8 cellular contexts compared by ENCODE assay signal in genomic region chr1:172359531-172359991, GRCh38.
DNase-seq lines count a peak whose midpoint lies in the region; ATAC-seq, FAIRE-seq and TF ChIP-seq lines count a peak whose summit lies in the region.

No MANE protein-coding gene starts in this region.

- no peak overlapping the region for H3K4me3 ChIP-seq in right atrium auricular region
- no peak overlapping the region for H3K4me3 ChIP-seq in right cardiac atrium (ENCODE audit: low read length)
- no peak overlapping the region for H3K4me3 ChIP-seq in uterus

- H3K9me3 ChIP-seq in right atrium auricular region (no peaks in the 10 kb centered on the region), right cardiac atrium (ENCODE audit: control insufficient read depth, low read length) (no peaks in the 10 kb centered on the region), uterus (no peaks in the 10 kb centered on the region)

- ATAC-seq in right cardiac atrium, result no peak
- no peak for ATAC-seq in T-cell (replicated peaks in 1 of 4)
- ATAC-seq in GM21737 (IDR thresholded peaks at IDR 0.05; ENCODE audit: unreplicated experiment), result no peak

- H3K27ac ChIP-seq in right atrium auricular region (peak overlapping the region; percentile 69 to 76), right cardiac atrium (ENCODE audit: low read length) (no peak overlapping the region), uterus (peak overlapping the region; percentile 80 to 88)

- FAIRE-seq in HTR-8/SVneo (lab: Jason Lieb, UNC), result no peak

- H3K36me3 Mint-ChIP-seq in T-cell, result no peaks in the 10 kb centered on the region

- H3K36me3 ChIP-seq in right atrium auricular region (no peaks in the 10 kb centered on the region), uterus (no peaks in the 10 kb centered on the region)

- H3K27me3 Mint-ChIP-seq in T-cell, result no peaks in the 10 kb centered on the region

- WGBS in right cardiac atrium, result 24% methylated on average over 3 of the region's 3 CpGs

- peaks cover 44 to 48% (median 45%) of the 10 kb centered on the region in 3 donors for H3K4me1 Mint-ChIP-seq in T-cell

- TF ChIP-seq POLR2A in uterus (IDR thresholded peaks at IDR 0.05), result no peak

- H3K27ac Mint-ChIP-seq in T-cell, result peak overlapping the region; percentile 91 to 97

- DNase-seq in right atrium auricular region (ENCODE audit: low spot score), result no peak
- DNase-seq in right cardiac atrium, result no peak
- no peak for DNase-seq in T-cell
- DNase-seq in iris pigment epithelial cell (ENCODE audit: low read depth), result peak; percentile 83
- DNase-seq in uterus, result no peak
- no peak for DNase-seq in HTR-8/SVneo (ENCODE audit: insufficient read length, low spot score)
- DNase-seq in GM20000 (ENCODE audit: low spot score), result no peak

- CTCF ChIA-PET in T-cell (lab: Charles Lee), result interaction anchor here (0.5 to 3.6 kb wide), 12 partner anchors 21 to 1120 kb away, joined by 3 to 30 read pairs (median 4); no protein-coding TSS in a partner anchor

- intact Hi-C loops in right cardiac atrium (cut with DNase I) (no loop called here), uterus (cut with DNase I; ENCODE audit: low total_unique reads) (loop anchor here (5.0 kb wide), 1 partner anchor 38 kb away; no protein-coding TSS in a partner anchor)

- peak overlapping the region in 2 of 3 donors; percentile 42 to 67 for H3K4me3 Mint-ChIP-seq in T-cell

- H3K27me3 ChIP-seq in right atrium auricular region (no peaks in the 10 kb centered on the region), right cardiac atrium (ENCODE audit: control insufficient read depth, insufficient read depth) (no peaks in the 10 kb centered on the region), uterus (no peaks in the 10 kb centered on the region)

- POLR2A ChIA-PET in T-cell (lab: Charles Lee), result interaction anchor here (0.5 to 1.2 kb wide), 4 partner anchors 9 to 40 kb away, joined by 3 to 5 read pairs (median 4); no protein-coding TSS in a partner anchor

- no peak for TF ChIP-seq CTCF in right atrium auricular region (IDR thresholded peaks at IDR 0.05)
- TF ChIP-seq CTCF in uterus (IDR thresholded peaks at IDR 0.05), result no peak
- no peak for TF ChIP-seq CTCF in GM20000 (IDR thresholded peaks at IDR 0.05; ENCODE audit: extremely low read depth, missing control alignments)

- H3K4me1 ChIP-seq in right atrium auricular region, result peaks cover 0 to 38% of the 10 kb centered on the region in 2 donors
- H3K4me1 ChIP-seq in right cardiac atrium (ENCODE audit: control insufficient read depth, insufficient read depth, low read length), result peaks cover 5% of the 10 kb centered on the region
- peaks cover 8 to 17% of the 10 kb centered on the region in 2 donors for H3K4me1 ChIP-seq in uterus

- no peaks in the 10 kb centered on the region for H3K9me3 Mint-ChIP-seq in T-cell
